Comparison of ENCODE assay signal across 17 cellular contexts in the genomic region with DNA sequence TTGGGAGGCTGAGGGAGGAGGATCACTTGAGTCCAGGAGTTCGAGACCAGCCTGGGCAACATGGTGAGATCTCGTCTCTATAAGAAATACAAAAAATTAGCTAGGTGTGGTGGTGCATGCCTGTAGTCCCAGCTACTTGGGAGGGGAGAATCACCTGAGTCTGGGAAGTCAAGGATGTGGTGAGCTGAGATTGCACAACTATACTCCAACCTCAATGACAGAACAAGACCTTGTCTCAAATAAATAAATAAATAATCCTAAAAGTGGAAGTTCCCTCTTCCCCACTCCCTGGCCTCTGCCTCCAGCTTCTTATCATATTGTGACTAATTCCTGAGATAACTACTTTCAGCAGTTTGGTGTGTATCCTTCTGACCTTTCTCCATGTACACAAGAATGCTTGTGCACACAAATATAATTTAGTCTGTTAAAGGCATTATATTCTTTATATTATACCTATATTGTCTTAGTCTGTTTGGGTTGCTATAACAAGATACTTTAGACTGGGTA.
"Had no signal": no experiment of that assay in that cellular context is flagged by ENCODE, and none has a peak within 500 bp of the region (broad histone marks: within the 10 kb centered on the region; RNA-seq: fewer than 3 reads in every experiment).

No MANE protein-coding gene starts in this region.

- DNase-seq: effector CD4-positive, alpha-beta T cell; heart right ventricle; immature natural killer cell; left cardiac atrium; left ventricle myocardium inferior; lower lobe of right lung; natural killer cell; posterior cingulate gyrus; sigmoid colon; stimulated activated CD4-positive, alpha-beta T cell treated with anti-CD3 and anti-CD28 coated beads, Interleukin-2, amount 100 ng/mL, for 24 hours; stimulated activated CD4-positive, alpha-beta T cell treated with anti-CD3 and anti-CD28 coated beads, Interleukin-4, amount 100 ng/mL, for 4 hours; stimulated activated naive B cell treated with anti-CD40 and anti-IgM and Interleukin-4, amounts not matched to agents 10 μg/mL and 1 μg/mL and 100 μg/mL, for 72 hours; testis; upper lobe of right lung had no signal

- H3K4me3 ChIP-seq: heart right ventricle, left ventricle myocardium inferior, lower lobe of right lung, sigmoid colon, skin epidermis, testis, tibial nerve, upper lobe of right lung, vagina had no signal
